24 cellular contexts compared by ENCODE assay signal in the genomic region with DNA sequence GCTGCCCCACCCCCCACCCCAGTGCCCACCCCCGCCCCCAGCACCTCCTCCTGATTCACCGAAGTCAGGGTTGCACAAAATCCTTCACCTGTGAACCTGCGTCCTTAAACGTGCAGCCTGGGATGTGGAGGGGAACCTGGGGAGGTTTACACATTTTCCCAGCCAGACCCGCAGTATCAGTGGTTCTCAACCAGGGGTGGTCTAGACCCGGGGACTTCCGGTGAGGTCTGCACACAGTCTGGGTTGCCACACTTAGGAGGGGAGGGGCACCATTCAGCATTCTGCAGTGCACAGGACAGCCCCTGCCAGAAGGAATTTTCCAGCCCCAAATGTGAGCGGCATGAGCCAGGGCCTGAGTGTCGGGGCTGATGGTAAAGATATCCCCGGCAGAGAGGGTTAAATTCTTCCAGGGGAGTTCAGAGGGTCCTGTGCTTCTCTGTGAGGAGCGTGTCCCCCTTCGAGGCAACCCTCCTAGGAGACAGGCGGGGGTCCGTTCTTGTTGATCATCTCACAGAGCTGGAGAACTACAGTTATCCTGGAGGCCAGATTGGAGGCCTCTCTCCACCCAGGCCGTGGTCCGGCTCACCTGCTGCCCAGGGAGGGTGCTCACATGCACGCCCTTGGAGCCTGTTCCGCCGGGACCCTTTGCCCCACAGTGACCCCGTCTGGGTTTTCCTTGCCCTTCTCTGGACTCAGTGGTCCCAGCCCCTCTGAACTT.
DNase-seq lines count a peak whose midpoint lies in the region; ATAC-seq, FAIRE-seq and TF ChIP-seq lines count a peak whose summit lies in the region.
"Had no signal": no experiment of that assay in that cellular context is flagged by ENCODE, and none has a peak within 500 bp of the region (broad histone marks: within the 10 kb centered on the region; RNA-seq: fewer than 3 reads in every experiment).

No MANE protein-coding gene starts in this region.

- ATAC-seq in right cardiac atrium (no peak), HG02798 (IDR thresholded peaks at IDR 0.05; ENCODE audit: poor library complexity, unreplicated experiment) (no peak)
- no peak for ATAC-seq in stimulated activated memory B cell treated with anti-CD40 and anti-IgM and Interleukin-4, amounts not matched to agents 10 μg/mL and 1 μg/mL and 100 μg/mL, for 72 hours
- ATAC-seq: left ventricle myocardium superior; naive thymus-derived CD4-positive, alpha-beta T cell; T-helper 17 cell had no signal

- 88% methylated on average over 20 of the region's 20 CpGs for WGBS in right cardiac atrium

- H3K9me3 Mint-ChIP-seq in stimulated activated memory B cell treated with anti-CD40 and anti-IgM and Interleukin-4, amounts not matched to agents 10 μg/mL and 1 μg/mL and 100 μg/mL, for 72 hours: no peaks in the 10 kb centered on the region

- no peaks in the 10 kb centered on the region for H3K36me3 Mint-ChIP-seq in stimulated activated memory B cell treated with anti-CD40 and anti-IgM and Interleukin-4, amounts not matched to agents 10 μg/mL and 1 μg/mL and 100 μg/mL, for 72 hours

- H3K27ac ChIP-seq in right cardiac atrium (ENCODE audit: low read length) (no peak overlapping the region), right atrium auricular region (no peak overlapping the region), kidney (ENCODE audit: low read depth in 2 of 2, low read length in 2 of 2) (no peak overlapping the region)
- H3K27ac ChIP-seq: breast epithelium, C4-2B, SK-N-MC, upper lobe of right lung had no signal

- H3K9me3 ChIP-seq in right cardiac atrium (ENCODE audit: control insufficient read depth, low read length) (no peaks in the 10 kb centered on the region), right atrium auricular region (peaks cover 0 to 13% of the 10 kb centered on the region in 2 donors), kidney (ENCODE audit: control insufficient read depth in 1 of 2, low read length in 2 of 2) (peaks cover 0 to 3% of the 10 kb centered on the region in 2 donors)
- H3K9me3 ChIP-seq: upper lobe of right lung had no signal

- H3K4me3 ChIP-seq in right cardiac atrium (ENCODE audit: low read length) (no peak overlapping the region), right atrium auricular region (no peak overlapping the region), kidney (ENCODE audit: low read length in 2 of 2) (no peak overlapping the region)
- H3K4me3 ChIP-seq: breast epithelium, SK-N-MC, smooth muscle cell, upper lobe of right lung had no signal

- FAIRE-seq in kidney (lab: Jason Lieb, UNC): no peak

- DNase-seq in right cardiac atrium (peak in 2 of 3 donors; percentile 24 to 28), right atrium auricular region (ENCODE audit: low spot score) (no peak), NCI-H526 treated with DMSO at 0.1 percent for 48 hours (lab: John Stamatoyannopoulos, UW) (peak; percentile 41), kidney (peak; percentile 66), NCI-H1694 treated with DMSO at 0.1 percent for 48 hours (lab: John Stamatoyannopoulos, UW) (no peak)
- DNase-seq in activated CD4-positive, alpha-beta T cell treated with anti-CD3 and anti-CD28 coated beads for 48 hours: no peak
- DNase-seq: activated naive CD4-positive, alpha-beta T cell treated with Interleukin-2 at 50 U/mL for 16 hours; activated T-cell treated with anti-CD3 and anti-CD28 coated beads, Interleukin-2, amount 50 U/mL, for 48 hours; amniotic stem cell; DMS79 treated with DMSO at 0.1 percent for 48 hours; HFFc6; naive thymus-derived CD4-positive, alpha-beta T cell; NCI-H1092 treated with DMSO at 0.1 percent for 48 hours; NCI-H187 treated with DMSO at 0.1 percent for 48 hours; stimulated activated CD4-positive, alpha-beta T cell treated with anti-CD3 and anti-CD28 coated beads, Interleukin-2, amount 100 ng/mL, for 24 hours; T-helper 17 cell; upper lobe of right lung had no signal

- H3K36me3 ChIP-seq in right atrium auricular region: no peaks in the 10 kb centered on the region
- H3K36me3 ChIP-seq in kidney (ENCODE audit: control insufficient read depth in 1 of 2, insufficient read depth in 2 of 2, low read length in 2 of 2): no peaks in the 10 kb centered on the region
- H3K36me3 ChIP-seq: breast epithelium, upper lobe of right lung had no signal

- H3K9ac ChIP-seq in kidney (ENCODE audit: low read length in 2 of 2): no peak overlapping the region

- no peak overlapping the region for H3K4me3 Mint-ChIP-seq in stimulated activated memory B cell treated with anti-CD40 and anti-IgM and Interleukin-4, amounts not matched to agents 10 μg/mL and 1 μg/mL and 100 μg/mL, for 72 hours
- H3K4me3 Mint-ChIP-seq: HFFc6, T-helper 17 cell had no signal

- no peaks in the 10 kb centered on the region for H3K27me3 ChIP-seq in right cardiac atrium (ENCODE audit: control insufficient read depth, insufficient read depth)
- no peaks in the 10 kb centered on the region for H3K27me3 ChIP-seq in right atrium auricular region
- H3K27me3 ChIP-seq: breast epithelium, upper lobe of right lung had no signal

- peaks cover 21% of the 10 kb centered on the region for H3K27me3 Mint-ChIP-seq in stimulated activated memory B cell treated with anti-CD40 and anti-IgM and Interleukin-4, amounts not matched to agents 10 μg/mL and 1 μg/mL and 100 μg/mL, for 72 hours

- peaks cover 59% of the 10 kb centered on the region for H3K4me1 Mint-ChIP-seq in stimulated activated memory B cell treated with anti-CD40 and anti-IgM and Interleukin-4, amounts not matched to agents 10 μg/mL and 1 μg/mL and 100 μg/mL, for 72 hours

- no peaks in the 10 kb centered on the region for H3K4me1 ChIP-seq in right cardiac atrium (ENCODE audit: control insufficient read depth, insufficient read depth, low read length)
- no peaks in the 10 kb centered on the region for H3K4me1 ChIP-seq in right atrium auricular region
- H3K4me1 ChIP-seq in kidney (ENCODE audit: control insufficient read depth in 1 of 2, insufficient read depth in 1 of 2, low read depth in 1 of 2, low read length in 2 of 2): peaks cover 5 to 7% of the 10 kb centered on the region in 2 donors
- H3K4me1 ChIP-seq: breast epithelium, upper lobe of right lung had no signal

- H3K27ac Mint-ChIP-seq in stimulated activated memory B cell treated with anti-CD40 and anti-IgM and Interleukin-4, amounts not matched to agents 10 μg/mL and 1 μg/mL and 100 μg/mL, for 72 hours: peak overlapping the region; percentile 65
- H3K27ac Mint-ChIP-seq: HFFc6, T-helper 17 cell had no signal

- intact Hi-C loops in right cardiac atrium (cut with DNase I) (loop anchor here in 1 of 4 donors (10.0 kb wide), 1 partner anchor 341 kb away; the partner anchor contains the start of genes HSF2BP and RRP1B), kidney (cut with DNase I) (no loop called here)

- TF ChIP-seq CTCF in right atrium auricular region (IDR thresholded peaks at IDR 0.05): no peak
- no peak for TF ChIP-seq CTCF in kidney (IDR thresholded peaks at IDR 0.05; ENCODE audit: borderline replicate concordance, extremely low read depth, insufficient read depth)

Comparison
In these comparisons a context has a peak if more than half of its experiments do, and no peak if none do; other contexts are left out.
1. DNase-seq: peak in right cardiac atrium (2 of 3), NCI-H526 treated with DMSO at 0.1 percent for 48 hours (single experiment) and kidney (single experiment); none in right atrium auricular region (single experiment), activated CD4-positive, alpha-beta T cell treated with anti-CD3 and anti-CD28 coated beads for 48 hours (single experiment) and NCI-H1694 treated with DMSO at 0.1 percent for 48 hours (single experiment).